In genomic region chr13:40777957-40778235, GRCh38 we compare ENCODE assay signal across 12 cellular contexts. TPM values are rescaled to one million over a fixed set of nuclear protein-coding genes. Genes with fewer than 3 reads are reported as not detected.
DNase-seq lines count a peak whose midpoint lies in the region; ATAC-seq, FAIRE-seq and TF ChIP-seq lines count a peak whose summit lies in the region.
"Had no signal": no experiment of that assay in that cellular context is flagged by ENCODE, and none has a peak within 500 bp of the region (broad histone marks: within the 10 kb centered on the region; RNA-seq: fewer than 3 reads in every experiment).

No MANE protein-coding gene starts in this region.

- 0 out of 2 replicates have a peak overlapping the region, but pooled peaks have one; percentile 90 for H3K27ac ChIP-seq in SU-DHL-6 (ENCODE audit: low read depth, low read length)
- H3K27ac ChIP-seq in H1 (ENCODE audit: low read depth, low read length): no peak overlapping the region
- peak overlapping the region in 7 of 8 donors; percentile 48 to 88 (median 80) for H3K27ac ChIP-seq in spleen
- H3K27ac ChIP-seq: VCaP had no signal

- H3K23ac ChIP-seq in H1 (ENCODE audit: insufficient read length): no peak overlapping the region

- no peak overlapping the region for H2AK5ac ChIP-seq in H1 (ENCODE audit: low read depth, low read length)

- H3K27me3 Mint-ChIP-seq in activated T-cell treated with anti-CD3 and anti-CD28 coated beads, Interleukin-2, amount 50 U/mL, for 72 hours (ENCODE audit: low read depth): no peaks in the 10 kb centered on the region
- H3K27me3 Mint-ChIP-seq: memory B cell had no signal

- H3K56ac ChIP-seq in H1 (replicated peaks; ENCODE audit: insufficient read length, low read depth, low read length): no peak overlapping the region

- no peaks in the 10 kb centered on the region for H3K9me2 ChIP-seq in SU-DHL-6 (replicated peaks; ENCODE audit: insufficient read depth, low read length)

- H2BK15ac ChIP-seq in H1 (ENCODE audit: low read length): no peak overlapping the region; the same call in 1 of the 2 replicates

- ATAC-seq in activated T-cell treated with anti-CD3 and anti-CD28 coated beads, Interleukin-2, amount 50 U/mL, for 72 hours (replicated peaks in 1 of 2): no peak

- CTCF ChIA-PET in H1 (lab: Charles Lee; ENCODE audit: partially characterized antibody): interaction anchor here (0.6 to 5.3 kb wide), 54 partner anchors 8 to 1159 kb away, joined by 3 to 38 read pairs (median 4); partner anchors contain the start of gene SLC25A15

- H4K91ac ChIP-seq in H1 (replicated peaks; ENCODE audit: insufficient read length, low read length): no peak overlapping the region

- no peaks in the 10 kb centered on the region for H3K27me3 ChIP-seq in SU-DHL-6 (ENCODE audit: low read length)
- H3K27me3 ChIP-seq in H1 (replicated peaks in 1 of 4; ENCODE audit: control insufficient read depth in 3 of 4, extremely low read depth in 1 of 4, insufficient read depth in 3 of 4, low read length in 3 of 4): no peaks in the 10 kb centered on the region
- no peaks in the 10 kb centered on the region for H3K27me3 ChIP-seq in spleen (replicated peaks in 1 of 7)
- H3K27me3 ChIP-seq: esophagus muscularis mucosa had no signal

- no peak overlapping the region for H2BK12ac ChIP-seq in H1 (ENCODE audit: low read depth, low read length)

- no peak overlapping the region for H2BK5ac ChIP-seq in H1 (ENCODE audit: low read depth, low read length)

- H3K4ac ChIP-seq in H1 (replicated peaks; ENCODE audit: insufficient read length, low read depth, low read length): no peak overlapping the region

- POLR2A ChIA-PET in H1 (lab: Charles Lee; ENCODE audit: partially characterized antibody): interaction anchor here (1.7 kb wide), 1 partner anchor 12 kb away, joined by 7 read pairs; the partner anchor contains the start of gene SLC25A15

- peak overlapping the region; percentile 55; the same call in 1 of the 2 replicates for H3K9ac ChIP-seq in SU-DHL-6 (ENCODE audit: low read length)
- no peak overlapping the region for H3K9ac ChIP-seq in H1 (replicated peaks in 1 of 4; ENCODE audit: extremely low read depth in 1 of 4, low read depth in 3 of 4, low read length in 3 of 4)

- TF ChIP-seq CTCF in SU-DHL-6 (IDR thresholded peaks at IDR 0.05; ENCODE audit: insufficient read depth, low read length, poor library complexity, severe bottlenecking): no peak
- no peak for TF ChIP-seq CTCF in H1 (IDR thresholded peaks at IDR 0.05; ENCODE audit: control extremely low read depth in 1 of 3, insufficient read depth in 1 of 3, low read depth in 1 of 3, low read length in 3 of 3)
- TF ChIP-seq CTCF in spleen (IDR thresholded peaks at IDR 0.05 in 8 of 11, conservative IDR thresholded peaks at IDR 0.05 in 3 of 11): no peak

- H3K27ac Mint-ChIP-seq in activated T-cell treated with anti-CD3 and anti-CD28 coated beads, Interleukin-2, amount 50 U/mL, for 72 hours: peak overlapping the region; percentile 95

- 81% methylated on average over 2 of the region's 2 CpGs; no CpG with 5 or more reads in 1 of the 2 experiments for WGBS in H1 (ENCODE audit: extremely low coverage in 1 of 2, insufficient coverage in 1 of 2, insufficient read length in 1 of 2, insufficient replicate concordance in 2 of 2, low coverage in 1 of 2, low lambda C conversion rate in 2 of 2, missing lambda C conversion rate in 1 of 2), 2 experiments
- WGBS in spleen, 5 donors: 67 to 94% (median 80%) methylated on average over 2 of the region's 2 CpGs

- no peak overlapping the region for H4K8ac ChIP-seq in H1 (ENCODE audit: extremely low read depth, insufficient read depth, low read length)

- H3K4me2 ChIP-seq in SU-DHL-6 (ENCODE audit: low read depth, low read length, poor library complexity, severe bottlenecking): peak overlapping the region; percentile 65
- H3K4me2 ChIP-seq in H1 (ENCODE audit: insufficient read depth in 1 of 2, low read depth in 2 of 2, low read length in 2 of 2): no peak overlapping the region

- no peak for TF ChIP-seq RAD21 in H1 (IDR thresholded peaks at IDR 0.05 in 1 of 2, conservative IDR thresholded peaks at IDR 0.05 in 1 of 2; ENCODE audit: low read depth in 2 of 2, low read length in 2 of 2)

- H3K4me3 ChIP-seq in SU-DHL-6 (ENCODE audit: insufficient read depth, low read length, poor library complexity, severe bottlenecking): no peak overlapping the region
- H3K4me3 ChIP-seq in H1 (ENCODE audit: extremely low read depth in 1 of 4, insufficient read depth in 2 of 4, low read depth in 3 of 4, low read length in 4 of 4): no peak overlapping the region
- no peak overlapping the region for H3K4me3 ChIP-seq in spleen

- H3K4me3 Mint-ChIP-seq in activated T-cell treated with anti-CD3 and anti-CD28 coated beads, Interleukin-2, amount 50 U/mL, for 72 hours: peak overlapping the region; percentile 83

- H4K5ac ChIP-seq in H1 (ENCODE audit: insufficient read length, low read depth, low read length): no peak overlapping the region

- no peak for TF ChIP-seq EP300 in H1 (IDR thresholded peaks at IDR 0.05; ENCODE audit: borderline replicate concordance in 1 of 2, low read depth in 2 of 2, low read length in 2 of 2)

- peaks cover 33% of the 10 kb centered on the region; the same call in 1 of the 2 replicates for H3F3A ChIP-seq in SU-DHL-6 (ENCODE audit: insufficient read depth)

- no peaks in the 10 kb centered on the region for H3K9me3 Mint-ChIP-seq in activated T-cell treated with anti-CD3 and anti-CD28 coated beads, Interleukin-2, amount 50 U/mL, for 72 hours
- H3K9me3 Mint-ChIP-seq: memory B cell had no signal

- DNase-seq in activated T-cell treated with anti-CD3 and anti-CD28 coated beads, Interleukin-2, amount 50 U/mL, for 72 hours: no peak
- no peak for DNase-seq in activated T-cell treated with anti-CD3 and anti-CD28 coated beads, Interleukin-2, amount 50 U/mL, for 48 hours
- no peak for DNase-seq in H1 (ENCODE audit: low read depth in 1 of 2, low spot score in 2 of 2)
- DNase-seq in spleen: no peak
- no peak for DNase-seq in NOMO-1 treated with DMSO at 0.1 percent for 48 hours (lab: John Stamatoyannopoulos, UW; ENCODE audit: unreplicated experiment)
- DNase-seq in SHP77 treated with DMSO at 0.1 percent for 48 hours (lab: John Stamatoyannopoulos, UW): no peak
- no peak for DNase-seq in NCI-H146 (lab: John Stamatoyannopoulos, UW)
- DNase-seq: cerebellar nuclear complex had no signal

- H3K36me3 ChIP-seq in SU-DHL-6 (ENCODE audit: low read length): no peaks in the 10 kb centered on the region
- H3K36me3 ChIP-seq in H1 (ENCODE audit: control insufficient read depth in 2 of 4, insufficient read depth in 4 of 4, low read length in 3 of 4): no peaks in the 10 kb centered on the region
- H3K36me3 ChIP-seq in spleen: no peaks in the 10 kb centered on the region
- H3K36me3 ChIP-seq: esophagus muscularis mucosa had no signal

- no peak for TF ChIP-seq POLR2A in H1 (IDR thresholded peaks at IDR 0.05; ENCODE audit: control extremely low read depth in 1 of 2, low read depth in 2 of 2, low read length in 2 of 2)
- TF ChIP-seq POLR2A in spleen (IDR thresholded peaks at IDR 0.05): no peak

- FAIRE-seq in H1 (lab: Jason Lieb, UNC): no peak

- H3K18ac ChIP-seq in H1 (ENCODE audit: extremely low read depth, low read length): no peak overlapping the region

- H3K79me2 ChIP-seq in SU-DHL-6 (ENCODE audit: insufficient read depth, low read length): no peaks in the 10 kb centered on the region
- H3K79me2 ChIP-seq in H1 (ENCODE audit: control insufficient read depth in 1 of 2, insufficient read depth in 2 of 2, low read length in 2 of 2): no peaks in the 10 kb centered on the region

- H2AFZ ChIP-seq in SU-DHL-6 (ENCODE audit: low read depth, low read length, severe bottlenecking) (peak overlapping the region; percentile 87), H1 (ENCODE audit: low read length) (peak overlapping the region; percentile 89)

- no peak overlapping the region for H3K14ac ChIP-seq in H1 (ENCODE audit: insufficient read length)

- no peaks in the 10 kb centered on the region for H3K23me2 ChIP-seq in H1 (ENCODE audit: low read depth, low read length)

- H4K20me1 ChIP-seq in SU-DHL-6 (ENCODE audit: low read depth, low read length) (no peaks in the 10 kb centered on the region), H1 (replicated peaks in 1 of 2; ENCODE audit: control insufficient read depth in 1 of 2, insufficient read depth in 2 of 2, low read length in 2 of 2) (no peaks in the 10 kb centered on the region)

- no peaks in the 10 kb centered on the region for H3K36me3 Mint-ChIP-seq in activated T-cell treated with anti-CD3 and anti-CD28 coated beads, Interleukin-2, amount 50 U/mL, for 72 hours (ENCODE audit: insufficient read depth in 2 of 2)
- H3K36me3 Mint-ChIP-seq: memory B cell had no signal

- peaks cover 38% of the 10 kb centered on the region for H3K4me1 Mint-ChIP-seq in activated T-cell treated with anti-CD3 and anti-CD28 coated beads, Interleukin-2, amount 50 U/mL, for 72 hours (ENCODE audit: low read depth)

- no peak overlapping the region for H2BK120ac ChIP-seq in H1 (replicated peaks; ENCODE audit: low read depth, low read length)

- no peaks in the 10 kb centered on the region for H3K9me3 ChIP-seq in SU-DHL-6 (ENCODE audit: insufficient read depth, low read length)
- H3K9me3 ChIP-seq in H1 (ENCODE audit: insufficient read depth in 2 of 2, low read depth in 1 of 2, low read length in 1 of 2): no peaks in the 10 kb centered on the region
- no peaks in the 10 kb centered on the region for H3K9me3 ChIP-seq in spleen
- H3K9me3 ChIP-seq: esophagus muscularis mucosa had no signal

- H2BK20ac ChIP-seq in H1 (ENCODE audit: low read length): no peak overlapping the region

- H3K4me1 ChIP-seq in H1 (replicated peaks in 1 of 4; ENCODE audit: control insufficient read depth in 3 of 4, insufficient read depth in 4 of 4, low read length in 3 of 4): no peaks in the 10 kb centered on the region; a peak in 1 of 7 replicates
- H3K4me1 ChIP-seq in spleen: peaks cover 4 to 31% (median 19%) of the 10 kb centered on the region in 6 donors

- intact Hi-C loops in spleen (cut with DNase I; ENCODE audit: low total_unique reads): loop anchor here (5.0 kb wide), 1 partner anchor 1096 kb away; no protein-coding TSS in a partner anchor

- H3K79me1 ChIP-seq in H1 (ENCODE audit: low read depth, low read length): no peaks in the 10 kb centered on the region

RNA-seq across cellular contexts. Expression of gene MRPS31, which starts 6.9 kb away (rescaled TPM):
- 10 to 100 TPM; 47.8 to 52.3 TPM for total RNA-seq in activated T-cell treated with anti-CD3 and anti-CD28 coated beads, Interleukin-2, amount 50 U/mL, for 72 hours
- 33.3 and 33.6 TPM in 2 replicates for total RNA-seq in H1 (2021; fragmentation: NEBNext Ultra II Directional; extraction: Animal tissue kit (Norgen Biotek cat#: 25700))
- polyA plus RNA-seq in H1 (2011; rRNA removed): 6.8 and 13.6 TPM in 2 replicates
- polyA plus RNA-seq in H1 (2011; cell fraction: cytosol; rRNA removed): 25.1 TPM
- 8.2 TPM for polyA plus RNA-seq in H1 (2011; cell fraction: nucleus; rRNA removed)
- 19.9 to 32.6 TPM (median 21.6 TPM) in 4 replicates for polyA plus RNA-seq in H1 (2012, experiment 1 of 2)
- 4.7 TPM for polyA plus RNA-seq in H1 (2012, experiment 2 of 2)
- polyA plus RNA-seq in H1 (2013, experiment 1 of 2): 49.1 TPM
- 47.3 TPM for polyA plus RNA-seq in H1 (2013, experiment 2 of 2)
- 12.1 and 12.5 TPM in 2 replicates for polyA minus RNA-seq in H1 (2011; rRNA and poly(A)+ RNA removed)
- 12.0 TPM for polyA minus RNA-seq in H1 (2011; cell fraction: cytosol; rRNA and poly(A)+ RNA removed)
- 14.3 TPM for polyA minus RNA-seq in H1 (2011; cell fraction: nucleus; rRNA and poly(A)+ RNA removed)
- total RNA-seq in spleen: 10 to 100 TPM; 16.8 to 32.2 (median 25.1) TPM
- 10 to 100 TPM; 31.0 to 33.2 (median 32.5) TPM for polyA plus RNA-seq in spleen

RNA-seq across cellular contexts. Expression of gene SLC25A15, which starts 11.5 kb away (rescaled TPM):
- 10 to 100 TPM; 13.0 to 14.3 TPM for total RNA-seq in activated T-cell treated with anti-CD3 and anti-CD28 coated beads, Interleukin-2, amount 50 U/mL, for 72 hours
- 22.1 and 23.4 TPM in 2 replicates for total RNA-seq in H1 (2021; fragmentation: NEBNext Ultra II Directional; extraction: Animal tissue kit (Norgen Biotek cat#: 25700))
- polyA plus RNA-seq in H1 (2011; rRNA removed) (12.4 and 13.2 TPM in 2 replicates), spleen (1 to 10 TPM in 2 of 3 donors, under 1 TPM in 1; 0.96 to 1.6 (median 1.2) TPM)
- polyA plus RNA-seq in H1 (2011; cell fraction: cytosol; rRNA removed): 16.4 TPM
- 22.2 TPM for polyA plus RNA-seq in H1 (2011; cell fraction: nucleus; rRNA removed)
- polyA plus RNA-seq in H1 (2012, experiment 1 of 2): 17.2 to 19.0 TPM (median 18.2 TPM) in 4 replicates
- 15.0 TPM for polyA plus RNA-seq in H1 (2012, experiment 2 of 2)
- 11.7 TPM for polyA plus RNA-seq in H1 (2013, experiment 1 of 2)
- 11.5 TPM for polyA plus RNA-seq in H1 (2013, experiment 2 of 2)
- 47.7 and 53.6 TPM in 2 replicates for polyA minus RNA-seq in H1 (2011; rRNA and poly(A)+ RNA removed)
- 23.3 TPM for polyA minus RNA-seq in H1 (2011; cell fraction: cytosol; rRNA and poly(A)+ RNA removed)
- polyA minus RNA-seq in H1 (2011; cell fraction: nucleus; rRNA and poly(A)+ RNA removed): 12.9 TPM
- total RNA-seq in spleen: 1 to 10 TPM; 2.9 to 6.2 (median 4.4) TPM
